1 cellular context compared by ENCODE assay signal in genomic region chr9:34016149-34016548, GRCh38.
TF ChIP-seq lines count a peak whose summit lies in the region.

No MANE protein-coding gene starts in this region.

TF ChIP-seq in HepG2, 621 proteins besides CTCF, POLR2A, EP300 and RAD21:
- no peak for TF ChIP-seq TCF7 (IDR thresholded peaks at IDR 0.05; ENCODE audit: low read depth)
- TF ChIP-seq ZKSCAN8 (CRISPR knock-in tag; IDR thresholded peaks at IDR 0.05; ENCODE audit: borderline replicate concordance): no peak
- TF ChIP-seq IRF2 (CRISPR knock-in tag; IDR thresholded peaks at IDR 0.05): no peak
- TF ChIP-seq CHCHD3 (CRISPR knock-in tag; IDR thresholded peaks at IDR 0.05): no peak
- TF ChIP-seq TEF (CRISPR knock-in tag; IDR thresholded peaks at IDR 0.05): no peak
- no peak for TF ChIP-seq ZNF318 (CRISPR knock-in tag; IDR thresholded peaks at IDR 0.05)
- peak; percentile 55 for TF ChIP-seq HNRNPK (IDR thresholded peaks at IDR 0.05; ENCODE audit: low read depth, low read length, poor library complexity, severe bottlenecking)
